10 cellular contexts compared by ENCODE assay signal in the genomic region with DNA sequence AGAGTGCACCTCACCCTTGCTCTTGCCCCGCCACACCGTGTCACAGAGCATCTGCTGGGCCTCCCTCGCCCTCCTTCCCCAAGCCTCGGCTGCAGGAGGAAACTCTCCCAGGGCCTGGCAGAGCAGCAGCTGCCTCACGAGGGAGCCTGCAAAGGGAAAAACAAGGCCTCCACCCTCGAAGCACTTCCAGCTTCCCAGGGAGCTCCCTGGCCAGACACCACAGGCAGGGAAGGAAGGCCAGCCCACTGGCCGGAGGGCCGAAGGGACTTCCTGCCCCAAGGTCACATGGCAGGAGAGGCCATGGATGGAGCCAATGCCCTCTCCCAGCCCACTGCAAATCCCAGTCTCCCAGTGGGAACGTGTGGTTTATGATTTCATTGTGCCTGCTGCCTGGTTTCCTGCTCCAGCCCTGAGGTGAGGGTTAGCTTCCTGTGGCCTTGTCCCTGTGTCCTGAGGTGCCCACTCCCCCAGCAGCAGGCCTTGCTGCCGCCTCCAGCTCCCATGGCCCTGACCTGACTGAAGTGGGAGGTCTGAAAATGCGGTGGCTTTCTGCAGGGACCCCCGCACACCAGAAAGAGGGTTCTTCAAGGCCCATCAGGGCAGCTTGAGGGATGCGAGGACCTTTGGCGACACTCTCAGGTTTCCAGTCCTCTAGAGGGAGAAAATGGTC.
DNase-seq lines count a peak whose midpoint lies in the region; TF ChIP-seq lines count a peak whose summit lies in the region.
"Had no signal": no experiment of that assay in that cellular context is flagged by ENCODE, and none has a peak within 500 bp of the region (broad histone marks: within the 10 kb centered on the region; RNA-seq: fewer than 3 reads in every experiment).

No MANE protein-coding gene starts in this region.

- H3K27ac ChIP-seq in cingulate gyrus (ENCODE audit: low read depth, low read length) (peak overlapping the region; percentile 91), mesenchymal stem cell (ENCODE audit: low read length, poor library complexity, severe bottlenecking) (no peak overlapping the region), transverse colon (peak overlapping the region; percentile 80 to 91 (median 89))

- H3K4me2 ChIP-seq in mesenchymal stem cell (ENCODE audit: low read length, poor library complexity, severe bottlenecking) = no peak overlapping the region

- no peaks in the 10 kb centered on the region for H3K9me3 ChIP-seq in mesenchymal stem cell (ENCODE audit: control insufficient read depth, low read length)
- H3K9me3 ChIP-seq in transverse colon = no peaks in the 10 kb centered on the region

- no peak for TF ChIP-seq EP300 in transverse colon (IDR thresholded peaks at IDR 0.05; ENCODE audit: low read depth)

- H3K27me3 ChIP-seq in mesenchymal stem cell (ENCODE audit: control insufficient read depth in 1 of 2, insufficient read depth in 1 of 2, low read length in 2 of 2) = no peaks in the 10 kb centered on the region
- no peaks in the 10 kb centered on the region for H3K27me3 ChIP-seq in transverse colon

- H3K27me3 Mint-ChIP-seq in T-helper 2 cell treated with Interferon-gamma antibody and Interleukin-4, amounts not matched to agents 5 μg/mL and 100 μg/mL, for 36 hours (ENCODE audit: low read depth) = no peaks in the 10 kb centered on the region

- no peaks in the 10 kb centered on the region for H3K36me3 Mint-ChIP-seq in T-helper 2 cell treated with Interferon-gamma antibody and Interleukin-4, amounts not matched to agents 5 μg/mL and 100 μg/mL, for 36 hours (ENCODE audit: low read depth)

- peaks cover 0 to 45% of the 10 kb centered on the region in 2 experiments for H3K36me3 ChIP-seq in mesenchymal stem cell (ENCODE audit: control insufficient read depth in 1 of 2, insufficient read depth in 2 of 2, low read depth in 1 of 2, low read length in 2 of 2)
- no peaks in the 10 kb centered on the region for H3K36me3 ChIP-seq in transverse colon

- peaks cover 58% of the 10 kb centered on the region for H3K4me1 ChIP-seq in mesenchymal stem cell (ENCODE audit: control insufficient read depth, insufficient read depth, low read depth, low read length)
- peaks cover 48 to 84% (median 70%) of the 10 kb centered on the region in 4 donors for H3K4me1 ChIP-seq in transverse colon

- H3K9ac ChIP-seq in mesenchymal stem cell (ENCODE audit: low read length) = peak overlapping the region; percentile 29

- H3K23ac ChIP-seq in mesenchymal stem cell (ENCODE audit: low read length in 2 of 2) = no peak overlapping the region

- H3K14ac ChIP-seq in mesenchymal stem cell (ENCODE audit: low read length in 2 of 2) = peak overlapping the region in 1 of 2 experiments; percentile 57

- in situ Hi-C loops in transverse colon (cut with MboI; ENCODE audit: low pct_ligation_motif_present in 1 of 4, low pct_unique_long_range_greater_than_20kb in 1 of 4, low sequenced_read_pairs in 3 of 4) = no loop called here

- TF ChIP-seq CTCF in transverse colon (IDR thresholded peaks at IDR 0.05) = no peak

- H4K8ac ChIP-seq in mesenchymal stem cell (ENCODE audit: low read length) = peak overlapping the region; percentile 83

- H3K18ac ChIP-seq in mesenchymal stem cell (ENCODE audit: low read depth in 1 of 2, low read length in 2 of 2) = peak overlapping the region; percentile 72 to 91

- H2BK15ac ChIP-seq in mesenchymal stem cell (ENCODE audit: low read depth, poor library complexity, severe bottlenecking) = no peak overlapping the region

- peak overlapping the region in 1 of 2 experiments; percentile 49 for H3K4me3 ChIP-seq in mesenchymal stem cell (ENCODE audit: insufficient read depth in 1 of 2, low read depth in 1 of 2, low read length in 2 of 2)
- no peak overlapping the region for H3K4me3 ChIP-seq in transverse colon

- peak overlapping the region; percentile 44 for H3K27ac Mint-ChIP-seq in T-helper 2 cell treated with Interferon-gamma antibody and Interleukin-4, amounts not matched to agents 5 μg/mL and 100 μg/mL, for 36 hours

- H2AK5ac ChIP-seq in mesenchymal stem cell (ENCODE audit: low read length, severe bottlenecking) = peak overlapping the region; percentile 18

- peaks cover 59% of the 10 kb centered on the region for H3K4me1 Mint-ChIP-seq in T-helper 2 cell treated with Interferon-gamma antibody and Interleukin-4, amounts not matched to agents 5 μg/mL and 100 μg/mL, for 36 hours (ENCODE audit: low read depth)

- intact Hi-C loops in transverse colon (cut with DNase I; ENCODE audit: low total_unique reads) = no loop called here

- no peak overlapping the region for H3K4me3 Mint-ChIP-seq in T-helper 2 cell treated with Interferon-gamma antibody and Interleukin-4, amounts not matched to agents 5 μg/mL and 100 μg/mL, for 36 hours

- H3K9me3 Mint-ChIP-seq in T-helper 2 cell treated with Interferon-gamma antibody and Interleukin-4, amounts not matched to agents 5 μg/mL and 100 μg/mL, for 36 hours = no peaks in the 10 kb centered on the region
- H3K9me3 Mint-ChIP-seq: activated naive CD4-positive, alpha-beta T cell treated with anti-CD3 and anti-CD28 coated beads, Interleukin-2, amount 50 U/mL, for 72 hours had no signal

- peak overlapping the region; percentile 77 for H2BK120ac ChIP-seq in mesenchymal stem cell (ENCODE audit: low read depth, low read length)

- no peak for TF ChIP-seq POLR2A in transverse colon (IDR thresholded peaks at IDR 0.05)

- DNase-seq in T-helper 2 cell treated with Interferon-gamma antibody and Interleukin-4, amounts not matched to agents 5 μg/mL and 100 μg/mL, for 36 hours (ENCODE audit: low spot score) = no peak
- DNase-seq in T-helper 2 cell = no peak
- DNase-seq in mesenchymal stem cell = peak; percentile 67
- DNase-seq in transverse colon = no peak
- no peak for DNase-seq in NCI-H187 treated with DMSO at 0.1 percent for 48 hours (lab: John Stamatoyannopoulos, UW)
- no peak for DNase-seq in stimulated activated naive CD4-positive, alpha-beta T cell treated with Interleukin-2 at 50 U/mL for 16 hours (lab: John Stamatoyannopoulos, UW)
- no peak for DNase-seq in SW 1271 (lab: John Stamatoyannopoulos, UW)
- DNase-seq: HCEC 1CT had no signal

- peaks cover 51% of the 10 kb centered on the region for H3K79me1 ChIP-seq in mesenchymal stem cell (replicated peaks; ENCODE audit: low read length, poor library complexity, severe bottlenecking)

- no peak overlapping the region for H2AFZ ChIP-seq in mesenchymal stem cell (ENCODE audit: low read depth, low read length)

- peak overlapping the region; percentile 92 for H4K91ac ChIP-seq in mesenchymal stem cell (ENCODE audit: low read length)

- H3K4ac ChIP-seq in mesenchymal stem cell (ENCODE audit: low read depth in 1 of 2, low read length in 2 of 2) = peak overlapping the region; percentile 53 to 78

- 54% methylated on average over 14 of the region's 14 CpGs for WGBS in mesenchymal stem cell
- 53% methylated on average over 13 of the region's 14 CpGs; no CpG with 5 or more reads in 1 of the 2 donors for WGBS in transverse colon (ENCODE audit: low coverage in 1 of 2), 2 donors

- H2BK5ac ChIP-seq in mesenchymal stem cell (ENCODE audit: low read depth, low read length, poor library complexity, severe bottlenecking) = no peak overlapping the region

- peak overlapping the region; percentile 59 to 84 for H2BK12ac ChIP-seq in mesenchymal stem cell (ENCODE audit: low read length in 2 of 2)
